In the genomic region with DNA sequence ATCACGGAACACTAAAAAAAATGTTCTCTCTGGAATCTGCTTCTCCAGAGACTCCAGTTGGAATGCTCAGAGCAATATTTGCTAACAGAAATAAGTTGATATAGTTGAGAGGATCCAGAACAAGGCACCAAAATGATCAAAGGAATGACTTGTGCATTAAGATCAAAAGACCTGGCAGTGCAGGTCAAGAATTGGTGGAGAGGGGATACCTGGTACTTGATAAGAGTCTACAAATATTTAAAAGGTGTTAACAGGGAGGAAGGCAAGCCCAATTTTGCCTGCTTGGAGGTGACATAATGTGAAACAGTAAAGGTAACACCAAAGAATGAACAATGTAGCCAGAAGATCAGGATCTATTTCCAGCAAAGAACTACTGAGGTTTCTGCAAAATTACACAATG, we compare ENCODE assay signal across 18 cellular contexts. TPM values are rescaled to one million over a fixed set of nuclear protein-coding genes. Genes with fewer than 3 reads are reported as not detected.
DNase-seq lines count a peak whose midpoint lies in the region; ATAC-seq and TF ChIP-seq lines count a peak whose summit lies in the region.
"Had no signal": no experiment of that assay in that cellular context is flagged by ENCODE, and none has a peak within 500 bp of the region (broad histone marks: within the 10 kb centered on the region; RNA-seq: fewer than 3 reads in every experiment).

No MANE protein-coding gene starts in this region.

- TF ChIP-seq POLR2A in heart left ventricle (IDR thresholded peaks at IDR 0.05), result no peak

- peaks cover 21% of the 10 kb centered on the region for H3K27me3 Mint-ChIP-seq in activated CD4-positive, alpha-beta memory T cell treated with anti-CD3 and anti-CD28 coated beads, Interleukin-2, amount 10 ng/mL, durations not matched to agents 7 days and 5 days
- H3K27me3 Mint-ChIP-seq in T-helper 17 cell, result peaks cover 33% of the 10 kb centered on the region

- H3K4me1 Mint-ChIP-seq in activated CD4-positive, alpha-beta memory T cell treated with anti-CD3 and anti-CD28 coated beads, Interleukin-2, amount 10 ng/mL, durations not matched to agents 7 days and 5 days, result no peaks in the 10 kb centered on the region
- no peaks in the 10 kb centered on the region for H3K4me1 Mint-ChIP-seq in T-helper 17 cell

- H3K36me3 Mint-ChIP-seq in activated CD4-positive, alpha-beta memory T cell treated with anti-CD3 and anti-CD28 coated beads, Interleukin-2, amount 10 ng/mL, durations not matched to agents 7 days and 5 days (ENCODE audit: low read depth), result no peaks in the 10 kb centered on the region
- H3K36me3 Mint-ChIP-seq in T-helper 17 cell (ENCODE audit: low read depth), result no peaks in the 10 kb centered on the region
- H3K36me3 Mint-ChIP-seq: CD14-positive monocyte; CD4-positive, alpha-beta memory T cell had no signal

- TF ChIP-seq CTCF in heart left ventricle (IDR thresholded peaks at IDR 0.05), result no peak

- no peaks in the 10 kb centered on the region for H3K27me3 ChIP-seq in heart left ventricle
- H3K27me3 ChIP-seq in right cardiac atrium (ENCODE audit: control insufficient read depth, insufficient read depth), result no peaks in the 10 kb centered on the region
- H3K27me3 ChIP-seq: BLaER1 had no signal

- peak overlapping the region in 7 of 12 donors; percentile 43 to 83 (median 66) for H3K27ac ChIP-seq in heart left ventricle
- peak overlapping the region; percentile 51 for H3K27ac ChIP-seq in right cardiac atrium (ENCODE audit: low read length)
- H3K27ac ChIP-seq: BLaER1 had no signal

- CTCF ChIA-PET in activated CD4-positive, alpha-beta memory T cell treated with anti-CD3 and anti-CD28 coated beads, Interleukin-2, amount 10 ng/mL, durations not matched to agents 7 days and 5 days (lab: Charles Lee), result no interaction called here

- DNase-seq in Right ventricle myocardium superior (no peak), cardiac septum (ENCODE audit: low spot score) (no peak), heart left ventricle (no peak), right cardiac atrium (no peak), T-helper 17 cell (no peak)
- no peak for DNase-seq in activated CD4-positive, alpha-beta memory T cell treated with anti-CD3 and anti-CD28 coated beads, Interleukin-2, amount 10 ng/mL, durations not matched to agents 7 days and 5 days
- DNase-seq: 8988T; CD4-positive, alpha-beta memory T cell; DMS153; DMS79; GDM1; H7; HFFc6 had no signal

- WGBS in heart left ventricle, 4 donors, result 44 to 61% (median 48%) methylated on average over 1 of the region's 1 CpG
- WGBS in right cardiac atrium, result 37% methylated on average over 1 of the region's 1 CpG

- H3K4me1 ChIP-seq in heart left ventricle (peaks cover 0 to 37% (median 12%) of the 10 kb centered on the region in 12 donors), right cardiac atrium (ENCODE audit: control insufficient read depth, insufficient read depth, low read length) (peaks cover 6% of the 10 kb centered on the region)
- H3K4me1 ChIP-seq: BLaER1 had no signal

- H3K27ac Mint-ChIP-seq in activated CD4-positive, alpha-beta memory T cell treated with anti-CD3 and anti-CD28 coated beads, Interleukin-2, amount 10 ng/mL, durations not matched to agents 7 days and 5 days, result no peak overlapping the region
- no peak overlapping the region for H3K27ac Mint-ChIP-seq in T-helper 17 cell
- H3K27ac Mint-ChIP-seq: CD14-positive monocyte; CD4-positive, alpha-beta memory T cell; GM23338; HFFc6 had no signal

- H3K9me3 ChIP-seq in heart left ventricle (no peaks in the 10 kb centered on the region), right cardiac atrium (ENCODE audit: control insufficient read depth, low read length) (no peaks in the 10 kb centered on the region), T-helper 17 cell (ENCODE audit: control insufficient read depth, low read length, poor library complexity, severe bottlenecking) (no peaks in the 10 kb centered on the region)
- H3K9me3 ChIP-seq: BLaER1 had no signal

- no peaks in the 10 kb centered on the region for H3K36me3 ChIP-seq in heart left ventricle
- H3K36me3 ChIP-seq: BLaER1 had no signal

- no peaks in the 10 kb centered on the region for H3K9me3 Mint-ChIP-seq in activated CD4-positive, alpha-beta memory T cell treated with anti-CD3 and anti-CD28 coated beads, Interleukin-2, amount 10 ng/mL, durations not matched to agents 7 days and 5 days
- H3K9me3 Mint-ChIP-seq: GM23338, HFFc6 had no signal

- H3K4me3 Mint-ChIP-seq in activated CD4-positive, alpha-beta memory T cell treated with anti-CD3 and anti-CD28 coated beads, Interleukin-2, amount 10 ng/mL, durations not matched to agents 7 days and 5 days, result no peak overlapping the region
- H3K4me3 Mint-ChIP-seq in T-helper 17 cell, result no peak overlapping the region
- H3K4me3 Mint-ChIP-seq: CD14-positive monocyte; CD4-positive, alpha-beta memory T cell; GM23338; HFFc6 had no signal

- no peak overlapping the region for H3K4me3 ChIP-seq in heart left ventricle
- no peak overlapping the region for H3K4me3 ChIP-seq in right cardiac atrium (ENCODE audit: low read length)
- H3K4me3 ChIP-seq: BLaER1, GM23338 had no signal

- peak; percentile 35 for ATAC-seq in Right ventricle myocardium superior (ENCODE audit: poor library complexity)
- ATAC-seq in heart left ventricle, result no peak
- peak in 1 of 2 donors; percentile 36 for ATAC-seq in right cardiac atrium
- no peak for ATAC-seq in T-helper 17 cell
- ATAC-seq in HG02610 (IDR thresholded peaks at IDR 0.05; ENCODE audit: unreplicated experiment), result no peak
- ATAC-seq: GM23338, HCT116 had no signal

- intact Hi-C loops in Right ventricle myocardium superior (cut with DNase I), result no loop called here
- intact Hi-C loops in cardiac septum (cut with DNase I), result loop anchor here (5.0 kb wide), 1 partner anchor 38 kb away; no protein-coding TSS in a partner anchor
- intact Hi-C loops in heart left ventricle (cut with DNase I), result loop anchor here in 1 of 10 donors (5.0 kb wide), 1 partner anchor 38 kb away; no protein-coding TSS in a partner anchor
- intact Hi-C loops in right cardiac atrium (cut with DNase I), result loop anchor here in 1 of 4 donors (5.0 kb wide), 1 partner anchor 33 kb away; no protein-coding TSS in a partner anchor

- POLR2A ChIA-PET in activated CD4-positive, alpha-beta memory T cell treated with anti-CD3 and anti-CD28 coated beads, Interleukin-2, amount 10 ng/mL, durations not matched to agents 7 days and 5 days (lab: Charles Lee), result no interaction called here

RNA-seq across cellular contexts. Expression of gene TNFRSF19, which starts 20.0 kb away (rescaled TPM):
- total RNA-seq in Right ventricle myocardium superior (30.2 TPM), cardiac septum (20.0 TPM), heart left ventricle (10 to 100 TPM; 12.0 to 35.7 (median 28.0) TPM), right cardiac atrium (10 to 100 TPM; 26.2 to 50.8 (median 38.6) TPM), T-helper 17 cell (under 1 TPM; 0.16 to 0.17 TPM)
- polyA plus RNA-seq in heart left ventricle (10 to 100 TPM in 1 of 2 donors, 1 to 10 TPM in 1; 9.1 to 16.6 TPM), right cardiac atrium (15.6 TPM)
- total RNA-seq in activated CD4-positive, alpha-beta memory T cell treated with anti-CD3 and anti-CD28 coated beads, Interleukin-2, amount 10 ng/mL, durations not matched to agents 7 days and 5 days, result under 1 TPM; 0.33 to 0.45 TPM
- total RNA-seq: CD4-positive, alpha-beta memory T cell had no signal

Comparison
In these comparisons a context has a peak if more than half of its experiments do, and no peak if none do; other contexts are left out.
1. RNA of gene TNFRSF19, which starts 20.0 kb away (total RNA-seq): 26.2 to 50.8 TPM in right cardiac atrium, 30.2 TPM in Right ventricle myocardium superior (single experiment), 12.0 to 35.7 TPM in heart left ventricle and 20.0 TPM in cardiac septum (single experiment); 0.33 to 0.45 TPM in activated CD4-positive, alpha-beta memory T cell treated with anti-CD3 and anti-CD28 coated beads, Interleukin-2, amount 10 ng/mL, durations not matched to agents 7 days and 5 days and 0.16 to 0.17 TPM in T-helper 17 cell; every median in the first group is over 4 times any median in the second.